Comparison of ENCODE assay signal across 1 cellular context in the genomic region with DNA sequence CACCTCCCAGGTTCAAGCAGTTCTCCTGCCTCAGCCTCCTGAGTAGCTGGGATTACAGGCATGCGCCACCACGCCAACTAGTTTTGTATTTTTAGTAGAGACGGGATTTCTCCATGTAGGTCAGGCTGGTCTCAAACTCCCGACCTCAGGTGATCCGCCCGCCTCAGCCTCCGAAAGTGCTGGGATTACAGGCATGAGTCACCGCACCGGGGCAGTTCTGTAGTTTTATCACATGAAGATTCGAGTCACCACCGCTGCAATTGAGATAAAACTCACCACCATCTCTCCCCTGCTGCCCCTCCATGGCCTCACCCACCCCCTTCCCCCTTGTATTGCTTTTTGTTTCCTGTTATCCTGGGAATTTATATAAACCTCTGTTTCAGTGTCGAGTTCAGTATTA. TPM values are rescaled to one million over a fixed set of nuclear protein-coding genes. Genes with fewer than 3 reads are reported as not detected.
"Had no signal": no experiment of that assay in that cellular context is flagged by ENCODE, and none has a peak within 500 bp of the region (broad histone marks: within the 10 kb centered on the region; RNA-seq: fewer than 3 reads in every experiment).

No MANE protein-coding gene starts in this region.

RNA-seq across cellular contexts. Expression of a gene that starts 57.2 kb away (rescaled TPM):
- total RNA-seq: Right ventricle myocardium inferior had no signal
